Comparison of ENCODE assay signal across 8 cellular contexts in the genomic region with DNA sequence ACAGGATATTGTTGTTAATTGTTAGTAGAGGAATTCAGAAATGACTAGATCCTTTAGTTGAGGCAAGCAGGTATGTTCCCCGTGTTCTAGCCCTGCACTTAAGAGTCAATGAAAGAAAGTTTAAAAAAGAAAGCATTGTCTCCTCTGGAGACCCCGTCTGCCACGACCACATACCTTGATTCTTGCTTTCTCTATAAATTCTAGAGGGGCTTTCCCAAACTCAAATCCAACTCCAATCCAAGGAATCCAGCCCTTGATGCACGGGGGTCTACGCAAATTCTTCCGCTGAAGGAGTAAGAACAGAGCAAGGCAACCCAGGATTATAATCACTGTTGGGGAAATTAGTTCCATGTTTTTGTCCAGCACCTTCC. TPM values are rescaled to one million over a fixed set of nuclear protein-coding genes. Genes with fewer than 3 reads are reported as not detected.
DNase-seq lines count a peak whose midpoint lies in the region; ATAC-seq, FAIRE-seq and TF ChIP-seq lines count a peak whose summit lies in the region.

No MANE protein-coding gene starts in this region.

- no peak overlapping the region for H2BK5ac ChIP-seq in H1 (ENCODE audit: low read depth, low read length)

- no peaks in the 10 kb centered on the region for H3K79me1 ChIP-seq in H1 (ENCODE audit: low read depth, low read length)

- peaks cover 14% of the 10 kb centered on the region for H3K27me3 ChIP-seq in CD4-positive, CD25-positive, alpha-beta regulatory T cell (ENCODE audit: control insufficient read depth, insufficient read depth, low read length)
- peaks cover 25% of the 10 kb centered on the region for H3K27me3 ChIP-seq in NT2/D1 (ENCODE audit: insufficient read depth, insufficient read length)
- H3K27me3 ChIP-seq in H1 (replicated peaks in 1 of 4; ENCODE audit: control insufficient read depth in 3 of 4, extremely low read depth in 1 of 4, insufficient read depth in 3 of 4, low read length in 3 of 4): peaks cover 0 to 5% (median 2%) of the 10 kb centered on the region in 4 experiments; a peak in 3 of 7 replicates
- peaks cover 18% of the 10 kb centered on the region for H3K27me3 ChIP-seq in neural progenitor cell

- H3K27ac ChIP-seq in CD4-positive, CD25-positive, alpha-beta regulatory T cell (ENCODE audit: insufficient read depth, low read length, poor library complexity, severe bottlenecking): no peak overlapping the region
- H3K27ac ChIP-seq in H1 (ENCODE audit: low read depth, low read length) (no peak overlapping the region), neural progenitor cell (no peak overlapping the region)

- no peak for TF ChIP-seq RAD21 in H1 (IDR thresholded peaks at IDR 0.05 in 1 of 2, conservative IDR thresholded peaks at IDR 0.05 in 1 of 2; ENCODE audit: low read depth in 2 of 2, low read length in 2 of 2)

- no peak for DNase-seq in CD4-positive, CD25-positive, alpha-beta regulatory T cell
- no peak for DNase-seq in NT2/D1 (ENCODE audit: low read depth, low spot score)
- DNase-seq in H1 (ENCODE audit: low read depth in 1 of 2, low spot score in 2 of 2): no peak
- no peak for DNase-seq in neural progenitor cell (ENCODE audit: low spot score)
- DNase-seq in NCI-H1694 (lab: John Stamatoyannopoulos, UW): no peak
- DNase-seq in DMS 273 treated with DMSO at 0.1 percent for 48 hours (lab: John Stamatoyannopoulos, UW): no peak
- DNase-seq in NK-92 (lab: John Stamatoyannopoulos, UW; ENCODE audit: unreplicated experiment): no peak

- H3K56ac ChIP-seq in H1 (replicated peaks; ENCODE audit: insufficient read length, low read depth, low read length): no peak overlapping the region

- H3K9me3 Mint-ChIP-seq in CD4-positive, CD25-positive, alpha-beta regulatory T cell: peaks cover 0 to 5% (median 0%) of the 10 kb centered on the region in 7 donors
- no peaks in the 10 kb centered on the region for H3K9me3 Mint-ChIP-seq in neural progenitor cell

- H4K20me1 ChIP-seq in H1 (replicated peaks in 1 of 2; ENCODE audit: control insufficient read depth in 1 of 2, insufficient read depth in 2 of 2, low read length in 2 of 2) (peaks cover 0 to 2% of the 10 kb centered on the region in 2 experiments), neural progenitor cell (ENCODE audit: low read depth) (peaks cover 11% of the 10 kb centered on the region)

- FAIRE-seq in H1 (lab: Jason Lieb, UNC): no peak

- TF ChIP-seq POLR2A in H1 (IDR thresholded peaks at IDR 0.05; ENCODE audit: control extremely low read depth in 1 of 2, low read depth in 2 of 2, low read length in 2 of 2): no peak

- peak overlapping the region; percentile 70 for H3K9ac ChIP-seq in NT2/D1 (ENCODE audit: insufficient read length, low read depth)
- peak overlapping the region; percentile 69 to 87 (median 71) for H3K9ac ChIP-seq in H1 (replicated peaks in 1 of 4; ENCODE audit: extremely low read depth in 1 of 4, low read depth in 3 of 4, low read length in 3 of 4)
- peak overlapping the region; percentile 29 for H3K9ac ChIP-seq in neural progenitor cell

- H3K4me1 Mint-ChIP-seq in CD4-positive, CD25-positive, alpha-beta regulatory T cell: peaks cover 5 to 16% (median 13%) of the 10 kb centered on the region in 4 donors
- peaks cover 20% of the 10 kb centered on the region for H3K4me1 Mint-ChIP-seq in neural progenitor cell

- H3K4me2 ChIP-seq in H1 (ENCODE audit: insufficient read depth in 1 of 2, low read depth in 2 of 2, low read length in 2 of 2) (peak overlapping the region; percentile 60 to 73), neural progenitor cell (peak overlapping the region; percentile 90)

- H4K8ac ChIP-seq in H1 (ENCODE audit: extremely low read depth, insufficient read depth, low read length): no peak overlapping the region; the same call in 1 of the 2 replicates

- H2BK120ac ChIP-seq in H1 (replicated peaks; ENCODE audit: low read depth, low read length): no peak overlapping the region

- ATAC-seq in CD4-positive, CD25-positive, alpha-beta regulatory T cell (ENCODE audit: low read depth in 2 of 2): no peak
- no peak for ATAC-seq in GM19395 (IDR thresholded peaks at IDR 0.05; ENCODE audit: unreplicated experiment)

- H2BK20ac ChIP-seq in H1 (ENCODE audit: low read length): no peak overlapping the region

- no peak overlapping the region for H3K23ac ChIP-seq in H1 (ENCODE audit: insufficient read length)

- no peak for TF ChIP-seq EP300 in H1 (IDR thresholded peaks at IDR 0.05; ENCODE audit: borderline replicate concordance in 1 of 2, low read depth in 2 of 2, low read length in 2 of 2)

- no peak overlapping the region for H3K18ac ChIP-seq in H1 (ENCODE audit: extremely low read depth, low read length)

- H3K4me1 ChIP-seq in CD4-positive, CD25-positive, alpha-beta regulatory T cell (ENCODE audit: control insufficient read depth, insufficient read depth, low read length, poor library complexity, severe bottlenecking): peaks cover 15% of the 10 kb centered on the region
- H3K4me1 ChIP-seq in NT2/D1 (ENCODE audit: insufficient read depth, insufficient read length) (no peaks in the 10 kb centered on the region), H1 (replicated peaks in 1 of 4; ENCODE audit: control insufficient read depth in 3 of 4, insufficient read depth in 4 of 4, low read length in 3 of 4) (peaks cover 0 to 7% (median 2%) of the 10 kb centered on the region in 4 experiments; a peak in 2 of 7 replicates), neural progenitor cell (peaks cover 22% of the 10 kb centered on the region)

- peak overlapping the region; percentile 56 for H3K4me3 ChIP-seq in CD4-positive, CD25-positive, alpha-beta regulatory T cell (ENCODE audit: low read depth, low read length)
- H3K4me3 ChIP-seq in NT2/D1 (ENCODE audit: insufficient read length, low read depth): peak overlapping the region; percentile 86
- peak overlapping the region; percentile 86 to 96 (median 94) for H3K4me3 ChIP-seq in H1 (ENCODE audit: extremely low read depth in 1 of 4, insufficient read depth in 2 of 4, low read depth in 3 of 4, low read length in 4 of 4)
- peak overlapping the region; percentile 85 for H3K4me3 ChIP-seq in neural progenitor cell

- TF ChIP-seq CTCF in H1 (IDR thresholded peaks at IDR 0.05; ENCODE audit: control extremely low read depth in 1 of 3, insufficient read depth in 1 of 3, low read depth in 1 of 3, low read length in 3 of 3) (no peak), neural progenitor cell (IDR thresholded peaks at IDR 0.05) (no peak)

- H3K4ac ChIP-seq in H1 (replicated peaks; ENCODE audit: insufficient read length, low read depth, low read length): no peak overlapping the region

- H3F3A ChIP-seq in neural progenitor cell (ENCODE audit: low read depth): no peaks in the 10 kb centered on the region

- peak overlapping the region; percentile 97 for H2AFZ ChIP-seq in H1 (ENCODE audit: low read length)
- H2AFZ ChIP-seq in neural progenitor cell (replicated peaks): peak overlapping the region; percentile 98

- H3K79me2 ChIP-seq in H1 (ENCODE audit: control insufficient read depth in 1 of 2, insufficient read depth in 2 of 2, low read length in 2 of 2) (peaks cover 0 to 3% of the 10 kb centered on the region in 2 experiments; a peak in 1 of 4 replicates), neural progenitor cell (ENCODE audit: low read depth) (peaks cover 14% of the 10 kb centered on the region)

- H4K91ac ChIP-seq in H1 (replicated peaks; ENCODE audit: insufficient read length, low read length): no peak overlapping the region

- 0% methylated on average over 6 of the region's 6 CpGs; no CpG with 5 or more reads in 1 of the 2 experiments for WGBS in H1 (ENCODE audit: extremely low coverage in 1 of 2, insufficient coverage in 1 of 2, insufficient read length in 1 of 2, insufficient replicate concordance in 2 of 2, low coverage in 1 of 2, low lambda C conversion rate in 2 of 2, missing lambda C conversion rate in 1 of 2), 2 experiments

- CTCF ChIA-PET in H1 (lab: Charles Lee; ENCODE audit: partially characterized antibody): no interaction called here

- no peak overlapping the region for H3K27ac Mint-ChIP-seq in CD4-positive, CD25-positive, alpha-beta regulatory T cell
- H3K27ac Mint-ChIP-seq in neural progenitor cell: no peak overlapping the region

- no peak overlapping the region for H2AK5ac ChIP-seq in H1 (ENCODE audit: low read depth, low read length)

- H3K36me3 ChIP-seq in CD4-positive, CD25-positive, alpha-beta regulatory T cell (ENCODE audit: control insufficient read depth, insufficient read depth, low read length): no peaks in the 10 kb centered on the region
- no peaks in the 10 kb centered on the region for H3K36me3 ChIP-seq in NT2/D1 (ENCODE audit: insufficient read depth, insufficient read length, low read length)
- no peaks in the 10 kb centered on the region; a peak in 1 of 8 replicates for H3K36me3 ChIP-seq in H1 (ENCODE audit: control insufficient read depth in 2 of 4, insufficient read depth in 4 of 4, low read length in 3 of 4)
- no peaks in the 10 kb centered on the region for H3K36me3 ChIP-seq in neural progenitor cell

- H3K4me3 Mint-ChIP-seq in CD4-positive, CD25-positive, alpha-beta regulatory T cell: peak overlapping the region; percentile 40 to 92 (median 88)
- H3K4me3 Mint-ChIP-seq in neural progenitor cell: peak overlapping the region; percentile 94

- peak overlapping the region; percentile 75; the same call in 1 of the 2 replicates for H2BK15ac ChIP-seq in H1 (ENCODE audit: low read length)

- H2BK12ac ChIP-seq in H1 (ENCODE audit: low read depth, low read length): no peak overlapping the region

- H3K14ac ChIP-seq in H1 (ENCODE audit: insufficient read length): no peak overlapping the region

- POLR2A ChIA-PET in H1 (lab: Charles Lee; ENCODE audit: partially characterized antibody): no interaction called here

- no peaks in the 10 kb centered on the region for H3K9me3 ChIP-seq in CD4-positive, CD25-positive, alpha-beta regulatory T cell (ENCODE audit: control insufficient read depth in 2 of 2, low read length in 2 of 2)
- H3K9me3 ChIP-seq in NT2/D1 (ENCODE audit: insufficient read depth, low read length) (no peaks in the 10 kb centered on the region), H1 (ENCODE audit: insufficient read depth in 2 of 2, low read depth in 1 of 2, low read length in 1 of 2) (no peaks in the 10 kb centered on the region), neural progenitor cell (ENCODE audit: low read depth) (no peaks in the 10 kb centered on the region)

- peaks cover 53% of the 10 kb centered on the region for H3K27me3 Mint-ChIP-seq in CD4-positive, CD25-positive, alpha-beta regulatory T cell
- no peaks in the 10 kb centered on the region for H3K27me3 Mint-ChIP-seq in neural progenitor cell (ENCODE audit: insufficient read depth, low read depth)

- H3K36me3 Mint-ChIP-seq in CD4-positive, CD25-positive, alpha-beta regulatory T cell: no peaks in the 10 kb centered on the region
- H3K36me3 Mint-ChIP-seq in neural progenitor cell: no peaks in the 10 kb centered on the region

- H4K5ac ChIP-seq in H1 (ENCODE audit: insufficient read length, low read depth, low read length): no peak overlapping the region

- H3K23me2 ChIP-seq in H1 (ENCODE audit: low read depth, low read length): peaks cover 6% of the 10 kb centered on the region

RNA-seq across cellular contexts. Expression of a gene that starts 0.4 kb away (rescaled TPM):
- not detected for total RNA-seq in CD4-positive, CD25-positive, alpha-beta regulatory T cell
- polyA plus RNA-seq in CD4-positive, CD25-positive, alpha-beta regulatory T cell: under 1 TPM in 1 of 4 donors, not detected in 3; 0.33 TPM
- 2.4 and 2.5 TPM in 2 replicates for total RNA-seq in H1 (2021; fragmentation: NEBNext Ultra II Directional; extraction: Animal tissue kit (Norgen Biotek cat#: 25700))
- polyA plus RNA-seq in H1 (2011; rRNA removed): 0.20 and 0.71 TPM in 2 replicates
- polyA plus RNA-seq in H1 (2011; cell fraction: cytosol; rRNA removed): 1.3 TPM
- polyA plus RNA-seq in H1 (2011; cell fraction: nucleus; rRNA removed): 0.29 TPM
- 0.97 to 1.6 TPM (median 1.4 TPM) in 4 replicates for polyA plus RNA-seq in H1 (2012, experiment 1 of 2)
- 0.12 TPM for polyA plus RNA-seq in H1 (2012, experiment 2 of 2)
- 1.5 TPM for polyA plus RNA-seq in H1 (2013, experiment 1 of 2)
- 2.1 TPM for polyA plus RNA-seq in H1 (2013, experiment 2 of 2)
- polyA minus RNA-seq in H1 (2011; rRNA and poly(A)+ RNA removed): 0.73 and 1.6 TPM in 2 replicates
- polyA minus RNA-seq in H1 (2011; cell fraction: cytosol; rRNA and poly(A)+ RNA removed): 0.81 TPM
- polyA minus RNA-seq in H1 (2011; cell fraction: nucleus; rRNA and poly(A)+ RNA removed): 1.3 TPM
- total RNA-seq in neural progenitor cell (ENCODE audit: low replicate concordance): 4.5 and 7.1 TPM in 2 replicates

RNA-seq across cellular contexts. Expression of a gene that starts 0.6 kb away (rescaled TPM):
- 0.54 TPM for total RNA-seq in CD4-positive, CD25-positive, alpha-beta regulatory T cell
- polyA plus RNA-seq in CD4-positive, CD25-positive, alpha-beta regulatory T cell: under 1 TPM in 1 of 4 donors, not detected in 3; 0.15 TPM
- 8.4 and 9.5 TPM in 2 replicates for total RNA-seq in H1 (2021; fragmentation: NEBNext Ultra II Directional; extraction: Animal tissue kit (Norgen Biotek cat#: 25700))
- 4.9 and 7.3 TPM in 2 replicates for polyA plus RNA-seq in H1 (2011; rRNA removed)
- 13.3 TPM for polyA plus RNA-seq in H1 (2011; cell fraction: cytosol; rRNA removed)
- 18.2 TPM for polyA plus RNA-seq in H1 (2011; cell fraction: nucleus; rRNA removed)
- 13.2 to 19.8 TPM (median 17.1 TPM) in 4 replicates for polyA plus RNA-seq in H1 (2012, experiment 1 of 2)
- 1.1 TPM for polyA plus RNA-seq in H1 (2012, experiment 2 of 2)
- polyA plus RNA-seq in H1 (2013, experiment 1 of 2): 7.5 TPM
- 5.7 TPM for polyA plus RNA-seq in H1 (2013, experiment 2 of 2)
- 3.9 and 4.9 TPM in 2 replicates for polyA minus RNA-seq in H1 (2011; rRNA and poly(A)+ RNA removed)
- polyA minus RNA-seq in H1 (2011; cell fraction: cytosol; rRNA and poly(A)+ RNA removed): 10.6 TPM
- polyA minus RNA-seq in H1 (2011; cell fraction: nucleus; rRNA and poly(A)+ RNA removed): 13.9 TPM
- total RNA-seq in neural progenitor cell (ENCODE audit: low replicate concordance): 25.9 and 47.7 TPM in 2 replicates

RNA-seq across cellular contexts. Expression of a gene that starts 35.5 kb away (rescaled TPM):
- total RNA-seq in CD4-positive, CD25-positive, alpha-beta regulatory T cell: not detected
- polyA plus RNA-seq in CD4-positive, CD25-positive, alpha-beta regulatory T cell: not detected
- 0.19 TPM in 1 of 2 replicates, not detected in the other for total RNA-seq in H1 (2021; fragmentation: NEBNext Ultra II Directional; extraction: Animal tissue kit (Norgen Biotek cat#: 25700))
- polyA plus RNA-seq in H1 (2011; rRNA removed): 0.02 and 0.06 TPM in 2 replicates
- 0.09 TPM for polyA plus RNA-seq in H1 (2011; cell fraction: cytosol; rRNA removed)
- polyA plus RNA-seq in H1 (2011; cell fraction: nucleus; rRNA removed): 0.27 TPM
- polyA plus RNA-seq in H1 (2012, experiment 1 of 2): 0.05 to 0.83 TPM (median 0.12 TPM) in 4 replicates
- not detected for polyA plus RNA-seq in H1 (2012, experiment 2 of 2)
- 0.04 TPM for polyA plus RNA-seq in H1 (2013, experiment 1 of 2)
- 0.04 TPM for polyA plus RNA-seq in H1 (2013, experiment 2 of 2)
- 0.09 and 0.10 TPM in 2 replicates for polyA minus RNA-seq in H1 (2011; rRNA and poly(A)+ RNA removed)
- polyA minus RNA-seq in H1 (2011; cell fraction: cytosol; rRNA and poly(A)+ RNA removed): not detected
- 0.20 TPM for polyA minus RNA-seq in H1 (2011; cell fraction: nucleus; rRNA and poly(A)+ RNA removed)
- total RNA-seq in neural progenitor cell (ENCODE audit: low replicate concordance): 0.09 and 0.15 TPM in 2 replicates
